ENCODE assay signal across 14 cellular contexts in the genomic region with DNA sequence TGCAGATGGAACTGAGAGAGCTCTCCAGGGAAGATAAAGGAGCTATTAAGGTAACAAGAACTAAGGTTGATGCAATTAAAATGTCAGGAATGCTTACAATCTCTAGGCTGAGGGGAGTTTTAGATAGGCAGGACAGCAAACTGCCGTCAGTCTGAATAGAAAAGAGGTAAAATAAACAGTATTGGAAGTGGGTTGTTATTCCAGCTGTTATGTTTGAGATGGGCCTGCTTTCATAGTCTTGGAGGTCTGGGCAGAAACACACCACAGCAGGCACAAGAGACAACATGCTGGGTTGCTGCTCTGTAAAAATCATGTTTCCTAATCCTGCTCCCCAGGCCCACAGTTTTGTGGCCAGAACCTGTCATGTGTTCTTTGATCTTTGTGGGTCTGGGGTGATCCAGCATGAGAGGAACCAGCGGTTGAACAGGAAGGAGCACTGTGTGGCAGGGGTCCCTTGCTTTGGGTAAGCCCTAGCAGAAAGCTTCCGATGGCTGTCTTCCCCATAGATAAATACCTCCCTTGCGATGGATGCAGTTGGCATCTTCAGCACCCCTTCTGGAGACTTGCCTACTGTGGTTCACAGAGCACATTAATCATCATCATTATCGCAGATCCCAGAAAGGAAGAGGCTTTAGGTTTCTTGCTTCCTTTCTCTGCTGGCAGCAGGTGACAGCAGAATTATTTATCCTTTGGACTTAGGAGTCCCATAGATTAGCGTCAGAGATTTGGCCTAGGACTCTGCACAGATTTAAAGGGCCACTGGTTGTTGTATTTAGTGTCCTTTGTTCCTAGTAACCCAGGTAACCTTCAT.
DNase-seq lines count a peak whose midpoint lies in the region; ATAC-seq and TF ChIP-seq lines count a peak whose summit lies in the region.
"Had no signal": no experiment of that assay in that cellular context is flagged by ENCODE, and none has a peak within 500 bp of the region (broad histone marks: within the 10 kb centered on the region; RNA-seq: fewer than 3 reads in every experiment).

No MANE protein-coding gene starts in this region.

- no peak overlapping the region for H3K4me3 ChIP-seq in WERI-Rb-1 (ENCODE audit: low read depth, low read length)
- H3K4me3 ChIP-seq in HAP-1: no peak overlapping the region
- H3K4me3 ChIP-seq: BLaER1 treated with 17β-estradiol and CSF1 and Interleukin-3, amounts not matched to agents 10 nM and 100 nM had no signal

- no peak for TF ChIP-seq CTCF in WERI-Rb-1 (IDR thresholded peaks at IDR 0.05; ENCODE audit: low read depth, low read length)

- no peak overlapping the region for H3K27ac ChIP-seq in WERI-Rb-1
- H3K27ac ChIP-seq in layer of hippocampus (ENCODE audit: low read depth, low read length): peak overlapping the region; percentile 23
- H3K27ac ChIP-seq: BLaER1 treated with 17β-estradiol and CSF1 and Interleukin-3, amounts not matched to agents 10 nM and 100 nM; parathyroid adenoma had no signal

- peak; percentile 23 for DNase-seq in Caki2 (ENCODE audit: low read depth)
- peak; percentile 60 for DNase-seq in M059J (ENCODE audit: low read depth)
- peak; percentile 41 for DNase-seq in WERI-Rb-1
- no peak for DNase-seq in HAP-1 (ENCODE audit: low spot score in 2 of 2)
- no peak for DNase-seq in activated effector memory CD4-positive, alpha-beta T cell treated with Interleukin-2 at 50 U/mL for 16 hours
- DNase-seq in OCI-M2 (lab: John Stamatoyannopoulos, UW; ENCODE audit: unreplicated experiment): no peak
- DNase-seq: mammary epithelial cell; NCI-H1436 treated with DMSO at 0.1 percent for 48 hours; stimulated activated naive CD4-positive, alpha-beta T cell; T-helper 17 cell had no signal

- no peaks in the 10 kb centered on the region for H3K4me1 ChIP-seq in HAP-1
- H3K4me1 ChIP-seq: parathyroid adenoma had no signal

- H3K27me3 ChIP-seq in WERI-Rb-1 (ENCODE audit: insufficient read depth, low read depth, severe bottlenecking) (no peaks in the 10 kb centered on the region), layer of hippocampus (ENCODE audit: control insufficient read depth, insufficient read depth, low read length) (no peaks in the 10 kb centered on the region), HAP-1 (ENCODE audit: low read depth) (0 out of 2 replicates have a peak, but pooled peaks cover 3% of the 10 kb centered on the region)
- H3K27me3 ChIP-seq: BLaER1 treated with 17β-estradiol and CSF1 and Interleukin-3, amounts not matched to agents 10 nM and 100 nM had no signal

- H3K9me3 ChIP-seq in WERI-Rb-1 (ENCODE audit: severe bottlenecking): no peaks in the 10 kb centered on the region
- H3K9me3 ChIP-seq in HAP-1: no peaks in the 10 kb centered on the region
- H3K9me3 ChIP-seq: BLaER1 treated with 17β-estradiol and CSF1 and Interleukin-3, amounts not matched to agents 10 nM and 100 nM had no signal

- in situ Hi-C loops in Caki2 (cut with HindIII; ENCODE audit: low pct_unique_long_range_greater_than_20kb, low sequenced_read_pairs): no loop called here
- in situ Hi-C loops in HAP-1 (cut with MboI; ENCODE audit: low sequenced_read_pairs): no loop called here

- H3K36me3 ChIP-seq in WERI-Rb-1 (no peaks in the 10 kb centered on the region), HAP-1 (replicated peaks) (no peaks in the 10 kb centered on the region)
- H3K36me3 ChIP-seq: BLaER1 treated with 17β-estradiol and CSF1 and Interleukin-3, amounts not matched to agents 10 nM and 100 nM had no signal

- no peak for ATAC-seq in HG02973 (IDR thresholded peaks at IDR 0.05; ENCODE audit: unreplicated experiment)
- ATAC-seq: T-helper 17 cell had no signal

Comparison
In these comparisons a context has a peak if more than half of its experiments do, and no peak if none do; other contexts are left out.
1. DNase-seq: peak in Caki2 (single experiment), M059J (single experiment) and WERI-Rb-1 (single experiment); none in HAP-1 (0 of 2), activated effector memory CD4-positive, alpha-beta T cell treated with Interleukin-2 at 50 U/mL for 16 hours (single experiment) and OCI-M2 (single experiment).